Comparison of ENCODE assay signal across 1 cellular context in the genomic region with DNA sequence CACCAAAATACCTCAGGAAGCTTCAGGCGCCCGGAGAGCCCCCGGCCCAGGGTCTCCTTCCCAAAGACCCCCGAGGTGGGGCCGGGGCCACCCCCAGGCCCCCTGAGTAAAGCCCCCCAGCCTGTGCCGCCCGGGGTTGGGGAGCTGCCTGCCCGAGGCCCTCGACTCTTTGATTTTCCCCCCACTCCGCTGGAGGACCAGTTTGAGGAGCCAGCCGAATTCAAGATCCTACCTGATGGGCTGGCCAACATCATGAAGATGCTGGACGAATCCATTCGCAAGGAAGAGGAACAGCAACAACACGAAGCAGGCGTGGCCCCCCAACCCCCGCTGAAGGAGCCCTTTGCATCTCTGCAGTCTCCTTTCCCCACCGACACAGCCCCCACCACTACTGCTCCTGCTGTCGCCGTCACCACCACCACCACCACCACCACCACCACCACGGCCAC.
TF ChIP-seq lines count a peak whose summit lies in the region.

No MANE protein-coding gene starts in this region.

TF ChIP-seq in IMR-90, 13 proteins besides CTCF, POLR2A, EP300 and RAD21:
- TF ChIP-seq CHD1 (IDR thresholded peaks at IDR 0.05; ENCODE audit: low read depth, low read length) (no peak), CEBPB (IDR thresholded peaks at IDR 0.05; ENCODE audit: low read depth, low read length) (no peak)
